In genomic region chr6:92431502-92431901, GRCh38 we compare ENCODE assay signal across 9 cellular contexts.
"Had no signal": no experiment of that assay in that cellular context is flagged by ENCODE, and none has a peak within 500 bp of the region (broad histone marks: within the 10 kb centered on the region; RNA-seq: fewer than 3 reads in every experiment).

No MANE protein-coding gene starts in this region.

- ATAC-seq: HCT116 had no signal

- H3K27me3 Mint-ChIP-seq: IgD-negative memory B cell had no signal

- H3K36me3 Mint-ChIP-seq: IgD-negative memory B cell had no signal

- H3K9me3 ChIP-seq: HAP-1 had no signal

- H3K4me1 ChIP-seq: HAP-1 had no signal

- DNase-seq: GM23248, GOT3, H7, HFFc6, KG1 had no signal

- H3K27ac ChIP-seq: GM23248, HL-60 had no signal

- H3K4me3 Mint-ChIP-seq: HFFc6, IgD-negative memory B cell had no signal

- H3K4me1 Mint-ChIP-seq: IgD-negative memory B cell had no signal

- H3K27ac Mint-ChIP-seq: HFFc6, IgD-negative memory B cell had no signal

- H3K36me3 ChIP-seq: HAP-1 had no signal

- H2AFZ ChIP-seq: GM23248 had no signal

- H3K9ac ChIP-seq: GM23248 had no signal

- H3K4me3 ChIP-seq: GM23248, HAP-1 had no signal
